Comparison of ENCODE assay signal across 1 cellular context in the genomic region with DNA sequence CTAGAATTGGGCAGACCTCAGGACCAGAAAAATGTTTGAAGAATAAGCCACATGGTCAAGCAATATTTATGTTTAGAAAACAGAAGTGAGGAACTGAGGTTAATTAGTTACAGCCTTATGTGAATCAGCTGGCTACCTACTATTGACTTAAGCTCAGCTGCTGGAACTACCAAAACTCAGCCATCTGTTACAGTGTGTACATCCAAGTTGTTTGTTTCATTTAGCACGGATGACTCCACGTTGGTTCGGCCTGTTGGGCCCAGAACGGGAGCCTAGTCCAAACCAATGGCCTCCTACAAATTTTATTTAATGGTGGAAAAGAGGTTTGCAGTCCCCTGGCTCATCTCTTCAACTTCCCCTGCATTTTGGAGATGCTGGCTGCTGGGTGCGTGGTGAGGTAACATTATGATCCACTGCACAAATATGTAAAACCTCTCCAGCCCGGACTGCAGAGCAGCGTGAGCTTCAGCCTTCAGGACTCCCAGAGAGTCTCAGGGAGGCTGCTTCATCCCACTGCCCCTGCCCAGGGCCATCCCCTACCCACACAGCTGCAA.
TF ChIP-seq lines count a peak whose summit lies in the region.

No MANE protein-coding gene starts in this region.

TF ChIP-seq in HCT116, 20 proteins besides CTCF, POLR2A, EP300 and RAD21 (continued from another document):
- TF ChIP-seq, protein P1, sequence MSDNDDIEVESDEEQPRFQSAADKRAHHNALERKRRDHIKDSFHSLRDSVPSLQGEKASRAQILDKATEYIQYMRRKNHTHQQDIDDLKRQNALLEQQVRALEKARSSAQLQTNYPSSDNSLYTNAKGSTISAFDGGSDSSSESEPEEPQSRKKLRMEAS (IDR thresholded peaks at IDR 0.05): no peak
- TF ChIP-seq EGR1 (IDR thresholded peaks at IDR 0.05; ENCODE audit: low read depth): no peak
- TF ChIP-seq TCF7L2 (IDR thresholded peaks at IDR 0.05; ENCODE audit: borderline replicate concordance, extremely low read depth, insufficient read depth, insufficient read length): no peak
- no peak for TF ChIP-seq SIN3A (IDR thresholded peaks at IDR 0.05; ENCODE audit: low read depth)
- TF ChIP-seq, protein P2, sequence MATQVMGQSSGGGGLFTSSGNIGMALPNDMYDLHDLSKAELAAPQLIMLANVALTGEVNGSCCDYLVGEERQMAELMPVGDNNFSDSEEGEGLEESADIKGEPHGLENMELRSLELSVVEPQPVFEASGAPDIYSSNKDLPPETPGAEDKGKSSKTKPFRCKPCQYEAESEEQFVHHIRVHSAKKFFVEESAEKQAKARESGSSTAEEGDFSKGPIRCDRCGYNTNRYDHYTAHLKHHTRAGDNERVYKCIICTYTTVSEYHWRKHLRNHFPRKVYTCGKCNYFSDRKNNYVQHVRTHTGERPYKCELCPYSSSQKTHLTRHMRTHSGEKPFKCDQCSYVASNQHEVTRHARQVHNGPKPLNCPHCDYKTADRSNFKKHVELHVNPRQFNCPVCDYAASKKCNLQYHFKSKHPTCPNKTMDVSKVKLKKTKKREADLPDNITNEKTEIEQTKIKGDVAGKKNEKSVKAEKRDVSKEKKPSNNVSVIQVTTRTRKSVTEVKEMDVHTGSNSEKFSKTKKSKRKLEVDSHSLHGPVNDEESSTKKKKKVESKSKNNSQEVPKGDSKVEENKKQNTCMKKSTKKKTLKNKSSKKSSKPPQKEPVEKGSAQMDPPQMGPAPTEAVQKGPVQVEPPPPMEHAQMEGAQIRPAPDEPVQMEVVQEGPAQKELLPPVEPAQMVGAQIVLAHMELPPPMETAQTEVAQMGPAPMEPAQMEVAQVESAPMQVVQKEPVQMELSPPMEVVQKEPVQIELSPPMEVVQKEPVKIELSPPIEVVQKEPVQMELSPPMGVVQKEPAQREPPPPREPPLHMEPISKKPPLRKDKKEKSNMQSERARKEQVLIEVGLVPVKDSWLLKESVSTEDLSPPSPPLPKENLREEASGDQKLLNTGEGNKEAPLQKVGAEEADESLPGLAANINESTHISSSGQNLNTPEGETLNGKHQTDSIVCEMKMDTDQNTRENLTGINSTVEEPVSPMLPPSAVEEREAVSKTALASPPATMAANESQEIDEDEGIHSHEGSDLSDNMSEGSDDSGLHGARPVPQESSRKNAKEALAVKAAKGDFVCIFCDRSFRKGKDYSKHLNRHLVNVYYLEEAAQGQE (IDR thresholded peaks at IDR 0.05; ENCODE audit: low read depth): no peak
- no peak for TF ChIP-seq ZNF274 (IDR thresholded peaks at IDR 0.05; ENCODE audit: low read depth, low read length)
- TF ChIP-seq YY1 (IDR thresholded peaks at IDR 0.05; ENCODE audit: extremely low read depth, insufficient replicate concordance, low read depth, low read length): no peak
- TF ChIP-seq EZH2 (IDR thresholded peaks at IDR 0.05): no peak
- no peak for TF ChIP-seq JUND (IDR thresholded peaks at IDR 0.05)
- no peak for TF ChIP-seq POLR2AphosphoS5 (IDR thresholded peaks at IDR 0.05; ENCODE audit: low read depth, low read length)
- TF ChIP-seq CBX3 (IDR thresholded peaks at IDR 0.05; ENCODE audit: low read depth): no peak
- no peak for TF ChIP-seq EZH2phosphoT487 (IDR thresholded peaks at IDR 0.05; ENCODE audit: borderline replicate concordance)
- TF ChIP-seq CEBPB (IDR thresholded peaks at IDR 0.05; ENCODE audit: low read depth): no peak
